In the genomic region with DNA sequence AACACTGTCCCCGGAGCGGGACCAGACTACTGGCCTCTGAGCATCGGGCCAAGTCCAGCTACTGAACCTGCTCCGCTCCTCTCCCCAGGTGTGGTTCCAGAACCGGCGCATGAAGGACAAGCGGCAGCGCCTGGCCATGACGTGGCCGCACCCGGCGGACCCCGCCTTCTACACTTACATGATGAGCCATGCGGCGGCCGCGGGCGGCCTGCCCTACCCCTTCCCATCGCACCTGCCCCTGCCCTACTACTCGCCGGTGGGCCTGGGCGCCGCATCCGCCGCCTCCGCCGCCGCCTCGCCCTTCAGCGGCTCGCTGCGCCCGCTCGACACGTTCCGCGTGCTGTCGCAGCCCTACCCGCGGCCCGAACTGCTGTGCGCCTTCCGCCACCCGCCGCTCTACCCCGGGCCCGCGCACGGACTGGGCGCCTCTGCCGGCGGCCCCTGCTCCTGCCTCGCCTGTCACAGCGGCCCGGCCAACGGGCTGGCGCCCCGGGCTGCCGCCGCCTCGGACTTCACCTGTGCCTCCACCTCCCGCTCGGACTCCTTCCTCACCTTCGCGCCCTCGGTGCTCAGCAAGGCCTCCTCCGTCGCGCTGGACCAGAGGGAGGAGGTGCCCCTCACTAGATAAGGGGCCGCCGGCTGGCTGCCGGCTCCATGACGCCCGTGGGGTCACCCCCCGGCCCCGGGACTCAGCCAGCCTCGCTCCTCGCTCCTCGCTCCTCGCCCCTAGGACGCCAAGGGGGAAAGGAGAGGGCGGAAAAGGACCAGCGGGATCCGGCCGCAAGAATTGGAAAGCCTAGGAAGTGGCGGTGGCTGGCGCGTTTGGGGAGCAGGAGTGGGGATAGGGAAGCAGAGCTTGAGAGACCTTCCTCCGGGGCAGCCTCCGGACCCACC, we compare ENCODE assay signal across 12 cellular contexts. TPM values are rescaled to one million over a fixed set of nuclear protein-coding genes. Genes with fewer than 3 reads are reported as not detected.
DNase-seq lines count a peak whose midpoint lies in the region; ATAC-seq, FAIRE-seq and TF ChIP-seq lines count a peak whose summit lies in the region.
"Had no signal": no experiment of that assay in that cellular context is flagged by ENCODE, and none has a peak within 500 bp of the region (broad histone marks: within the 10 kb centered on the region; RNA-seq: fewer than 3 reads in every experiment).

No MANE protein-coding gene starts in this region.

- peak overlapping the region in 2 of 3 donors; percentile 35 to 66 for H3K4me3 ChIP-seq in breast epithelium
- H3K4me3 ChIP-seq in mesodermal cell (ENCODE audit: extremely low read depth, insufficient read depth, low read length, poor library complexity, severe bottlenecking): peak overlapping the region; percentile 2
- H3K4me3 ChIP-seq in tibial artery: peak overlapping the region; percentile 11 to 37
- no peak overlapping the region for H3K4me3 ChIP-seq in small intestine (ENCODE audit: low read depth in 1 of 2, low read length in 2 of 2)

- H3K27ac ChIP-seq in breast epithelium: no peak overlapping the region
- H3K27ac ChIP-seq in mesodermal cell (ENCODE audit: low read depth, low read length, severe bottlenecking): no peak overlapping the region
- no peak overlapping the region for H3K27ac ChIP-seq in tibial artery
- H3K27ac ChIP-seq in small intestine (ENCODE audit: low read depth in 1 of 2, low read length in 1 of 2): no peak overlapping the region
- H3K27ac ChIP-seq: adrenal gland had no signal

- H3K4me3 Mint-ChIP-seq in activated T-cell treated with anti-CD3 and anti-CD28 coated beads, Interleukin-2, amount 50 U/mL, for 24 hours: no peak overlapping the region

- H3K27me3 ChIP-seq in breast epithelium (peaks cover 21 to 100% of the 10 kb centered on the region in 2 donors), tibial artery (peaks cover 6 to 100% of the 10 kb centered on the region in 2 donors), small intestine (ENCODE audit: control insufficient read depth in 2 of 2, insufficient read depth in 2 of 2, low read length in 2 of 2) (peaks cover 8 to 89% of the 10 kb centered on the region in 2 donors)

- no peak for FAIRE-seq in small intestine (lab: Jason Lieb, UNC)

- peak; percentile 42 for DNase-seq in activated T-cell treated with anti-CD3 and anti-CD28 coated beads, Interleukin-2, amount 50 U/mL, for 24 hours
- DNase-seq in activated T-cell treated with anti-CD3 and anti-CD28 coated beads for 4 hours (no peak), breast epithelium (ENCODE audit: low spot score in 2 of 2) (no peak), tibial artery (no peak), small intestine (no peak)
- DNase-seq: AML-193, NCI-H1694, T-helper 9 cell had no signal

- peaks cover 8 to 20% of the 10 kb centered on the region in 2 donors for H3K4me1 ChIP-seq in breast epithelium
- H3K4me1 ChIP-seq in mesodermal cell (ENCODE audit: control insufficient read depth, insufficient read depth, low read length, poor library complexity, severe bottlenecking): peaks cover 24% of the 10 kb centered on the region
- peaks cover 0 to 44% (median 36%) of the 10 kb centered on the region in 4 donors for H3K4me1 ChIP-seq in tibial artery
- H3K4me1 ChIP-seq in small intestine (ENCODE audit: control insufficient read depth in 2 of 2, insufficient read depth in 1 of 2, low read depth in 1 of 2, low read length in 1 of 2): no peaks in the 10 kb centered on the region

- peaks cover 33% of the 10 kb centered on the region for H3K4me1 Mint-ChIP-seq in activated T-cell treated with anti-CD3 and anti-CD28 coated beads, Interleukin-2, amount 50 U/mL, for 24 hours (ENCODE audit: low read depth)

- intact Hi-C loops in breast epithelium (cut with DNase I; ENCODE audit: low total_unique reads) (no loop called here), tibial artery (cut with DNase I; ENCODE audit: low total_unique reads) (no loop called here)

- H3K9me3 ChIP-seq in breast epithelium (no peaks in the 10 kb centered on the region), mesodermal cell (ENCODE audit: control insufficient read depth, low read length) (no peaks in the 10 kb centered on the region), tibial artery (no peaks in the 10 kb centered on the region), small intestine (ENCODE audit: control insufficient read depth, low read depth) (no peaks in the 10 kb centered on the region)
- H3K9me3 ChIP-seq: adrenal gland had no signal

- H3K36me3 Mint-ChIP-seq in activated T-cell treated with anti-CD3 and anti-CD28 coated beads, Interleukin-2, amount 50 U/mL, for 24 hours (ENCODE audit: low read depth): no peaks in the 10 kb centered on the region

- no peak for TF ChIP-seq POLR2A in breast epithelium (IDR thresholded peaks at IDR 0.05)

- 17 to 20% methylated on average over 58 to 76 of the region's 90 CpGs for WGBS in mesodermal cell (ENCODE audit: insufficient coverage in 2 of 2), 2 experiments
- WGBS in small intestine, 3 donors: 3 to 5% (median 4%) methylated on average over 67 to 90 of the region's 90 CpGs

- TF ChIP-seq CTCF in breast epithelium (IDR thresholded peaks at IDR 0.05) (no peak), tibial artery (IDR thresholded peaks at IDR 0.05) (no peak)

- no peaks in the 10 kb centered on the region for H3K9me3 Mint-ChIP-seq in activated T-cell treated with anti-CD3 and anti-CD28 coated beads, Interleukin-2, amount 50 U/mL, for 24 hours

- ATAC-seq in GM18517 (IDR thresholded peaks at IDR 0.05; ENCODE audit: unreplicated experiment) (no peak), GM21367 (IDR thresholded peaks at IDR 0.05; ENCODE audit: unreplicated experiment) (no peak)

- H3K36me3 ChIP-seq in breast epithelium (no peaks in the 10 kb centered on the region), mesodermal cell (ENCODE audit: control insufficient read depth, insufficient read depth, low read length) (no peaks in the 10 kb centered on the region), tibial artery (no peaks in the 10 kb centered on the region), small intestine (ENCODE audit: control insufficient read depth in 2 of 2, insufficient read depth in 2 of 2, low read length in 2 of 2) (no peaks in the 10 kb centered on the region)
- H3K36me3 ChIP-seq: adrenal gland had no signal

- peaks cover 97% of the 10 kb centered on the region for H3K27me3 Mint-ChIP-seq in activated T-cell treated with anti-CD3 and anti-CD28 coated beads, Interleukin-2, amount 50 U/mL, for 24 hours

- no peak overlapping the region for H3K27ac Mint-ChIP-seq in activated T-cell treated with anti-CD3 and anti-CD28 coated beads, Interleukin-2, amount 50 U/mL, for 24 hours

RNA-seq across cellular contexts. Expression of gene EVX1, which starts 3.4 kb away (rescaled TPM):
- total RNA-seq in breast epithelium: not detected
- 6.1 TPM for polyA plus RNA-seq in mesodermal cell (2013, experiment 1 of 2)
- polyA plus RNA-seq in mesodermal cell (2013, experiment 2 of 2): 5.8 TPM
- not detected for polyA plus RNA-seq in small intestine

RNA-seq across cellular contexts. Expression of gene HOXA13, which starts 46.2 kb away (rescaled TPM):
- total RNA-seq in breast epithelium: under 1 TPM in 2 of 3 donors, not detected in 1; 0.16 to 0.33 TPM
- 2.6 TPM for polyA plus RNA-seq in mesodermal cell (2013, experiment 1 of 2)
- 3.5 TPM for polyA plus RNA-seq in mesodermal cell (2013, experiment 2 of 2)
- not detected for polyA plus RNA-seq in small intestine

Comparison
In these comparisons a context has a peak if more than half of its experiments do, and no peak if none do; other contexts are left out.
1. H3K4me3 ChIP-seq: peak in breast epithelium (2 of 3), mesodermal cell (single experiment) and tibial artery (2 of 2); none in small intestine (0 of 2).